11 cellular contexts compared by ENCODE assay signal in genomic region chr6:116564921-116565872, GRCh38. TPM values are rescaled to one million over a fixed set of nuclear protein-coding genes. Genes with fewer than 3 reads are reported as not detected.
A peak's percentile ranks its signal among the peaks of the same experiment; 100 is the strongest.
DNase-seq lines count a peak whose midpoint lies in the region; ATAC-seq, FAIRE-seq and TF ChIP-seq lines count a peak whose summit lies in the region.
"Had no signal": no experiment of that assay in that cellular context is flagged by ENCODE, and none has a peak within 500 bp of the region (broad histone marks: within the 10 kb centered on the region; RNA-seq: fewer than 3 reads in every experiment).

No MANE protein-coding gene starts in this region.

- TF ChIP-seq CTCF in astrocyte (IDR thresholded peaks at IDR 0.05; ENCODE audit: insufficient read depth, low read depth, low read length) (no peak), MM.1S (IDR thresholded peaks at IDR 0.05; ENCODE audit: low read length) (no peak), smooth muscle cell (IDR thresholded peaks at IDR 0.05; ENCODE audit: borderline replicate concordance, insufficient read depth, poor library complexity, severe bottlenecking) (no peak)

- H4K20me1 ChIP-seq in astrocyte (ENCODE audit: insufficient read depth, low read length) (no peaks in the 10 kb centered on the region), MM.1S (ENCODE audit: insufficient read depth, low read length) (no peaks in the 10 kb centered on the region), smooth muscle cell (ENCODE audit: low read depth) (no peaks in the 10 kb centered on the region)

- peak; percentile 53 for ATAC-seq in left lobe of liver
- ATAC-seq: A549 had no signal

- H3F3A ChIP-seq in MM.1S (ENCODE audit: insufficient read depth, low read length): no peaks in the 10 kb centered on the region
- H3F3A ChIP-seq in smooth muscle cell (ENCODE audit: low read depth): peaks cover 5% of the 10 kb centered on the region

- H2AFZ ChIP-seq in astrocyte (ENCODE audit: low read depth, low read length) (peak overlapping the region; percentile 90), MM.1S (ENCODE audit: low read length) (no peak overlapping the region), smooth muscle cell (ENCODE audit: low read depth) (no peak overlapping the region)

- H3K36me3 ChIP-seq in astrocyte (ENCODE audit: insufficient read depth, low read length) (no peaks in the 10 kb centered on the region), MM.1S (replicated peaks; ENCODE audit: insufficient read depth, low read length) (no peaks in the 10 kb centered on the region), smooth muscle cell (ENCODE audit: low read depth) (no peaks in the 10 kb centered on the region)

- WGBS in smooth muscle cell (ENCODE audit: low lambda C conversion rate): 92% methylated on average over 30 of the region's 42 CpGs

- H3K4me1 ChIP-seq in astrocyte (ENCODE audit: insufficient read depth, low read length) (peaks cover 10% of the 10 kb centered on the region), MM.1S (ENCODE audit: low read length) (peaks cover 5% of the 10 kb centered on the region; the same call in 1 of the 2 replicates), smooth muscle cell (ENCODE audit: low read depth) (peaks cover 6% of the 10 kb centered on the region)

- no peaks in the 10 kb centered on the region for H3K36me3 Mint-ChIP-seq in astrocyte (ENCODE audit: low read depth, unreplicated experiment)

- peaks cover 9% of the 10 kb centered on the region for H3K4me1 Mint-ChIP-seq in astrocyte (ENCODE audit: low read depth, unreplicated experiment)

- H3K27me3 ChIP-seq in astrocyte (ENCODE audit: insufficient read depth, low read length): no peaks in the 10 kb centered on the region
- H3K27me3 ChIP-seq in MM.1S (replicated peaks; ENCODE audit: insufficient read depth, low read length): no peaks in the 10 kb centered on the region
- no peaks in the 10 kb centered on the region for H3K27me3 ChIP-seq in smooth muscle cell (ENCODE audit: low read depth)

- H3K27ac Mint-ChIP-seq in astrocyte (ENCODE audit: unreplicated experiment): peak overlapping the region; percentile 42
- H3K27ac Mint-ChIP-seq: nephron had no signal

- H3K9ac ChIP-seq in astrocyte (ENCODE audit: low read length) (peak overlapping the region; percentile 60), MM.1S (ENCODE audit: low read length) (no peak overlapping the region), smooth muscle cell (ENCODE audit: low read depth) (no peak overlapping the region)

- H3K27me3 Mint-ChIP-seq in astrocyte (ENCODE audit: low read depth, unreplicated experiment): peaks cover 3% of the 10 kb centered on the region

- H3K4me2 ChIP-seq in astrocyte (ENCODE audit: low read length) (peak overlapping the region; percentile 77), MM.1S (ENCODE audit: low read depth, low read length) (no peak overlapping the region), smooth muscle cell (no peak overlapping the region)
- H3K4me2 ChIP-seq: A549 had no signal

- H3K4me3 ChIP-seq in astrocyte (ENCODE audit: insufficient read depth, low read depth, low read length): peak overlapping the region; percentile 35
- H3K4me3 ChIP-seq in MM.1S (ENCODE audit: low read length): no peak overlapping the region
- H3K4me3 ChIP-seq in smooth muscle cell: no peak overlapping the region
- H3K4me3 ChIP-seq: A549 had no signal

- peaks cover 6% of the 10 kb centered on the region for H3K79me2 ChIP-seq in astrocyte (ENCODE audit: insufficient read depth, low read length)
- H3K79me2 ChIP-seq in MM.1S (ENCODE audit: low read length): peaks cover 5% of the 10 kb centered on the region; the same call in 1 of the 2 replicates
- peaks cover 5% of the 10 kb centered on the region for H3K79me2 ChIP-seq in smooth muscle cell (ENCODE audit: low read depth)

- no peaks in the 10 kb centered on the region for H3K9me3 Mint-ChIP-seq in astrocyte (ENCODE audit: unreplicated experiment)
- H3K9me3 Mint-ChIP-seq: nephron had no signal

- DNase-seq in DMS79 treated with DMSO at 0.1 percent for 48 hours (lab: John Stamatoyannopoulos, UW): peak; percentile 13
- no peak for DNase-seq in DMS79 (lab: John Stamatoyannopoulos, UW)
- DNase-seq in astrocyte (ENCODE audit: low read depth): peak; percentile 33
- no peak for DNase-seq in left lobe of liver (ENCODE audit: low spot score)
- peak in 30 of 49 donors; percentile 2 to 57 (median 22) for DNase-seq in substantia nigra (lab: John Stamatoyannopoulos, UW)
- DNase-seq in MM.1S: no peak
- no peak for DNase-seq in NCI-H1436 (lab: John Stamatoyannopoulos, UW)
- DNase-seq in smooth muscle cell (lab: John Stamatoyannopoulos, UW; ENCODE audit: unreplicated experiment): no peak

- peak overlapping the region; percentile 37 for H3K27ac ChIP-seq in astrocyte (ENCODE audit: low read depth, low read length)
- no peak overlapping the region for H3K27ac ChIP-seq in substantia nigra (ENCODE audit: low read depth, low read length, poor library complexity, severe bottlenecking)
- no peak overlapping the region for H3K27ac ChIP-seq in MM.1S (ENCODE audit: low read length)
- no peak overlapping the region for H3K27ac ChIP-seq in smooth muscle cell (ENCODE audit: low read depth)
- H3K27ac ChIP-seq: A549 had no signal

- no peaks in the 10 kb centered on the region for H3K9me2 ChIP-seq in MM.1S (replicated peaks; ENCODE audit: insufficient read depth, low read length)

- H3K4me3 Mint-ChIP-seq in astrocyte (ENCODE audit: unreplicated experiment): no peak overlapping the region
- H3K4me3 Mint-ChIP-seq: nephron had no signal

- H3K9me3 ChIP-seq in astrocyte (ENCODE audit: insufficient read depth, low read depth, low read length) (no peaks in the 10 kb centered on the region), MM.1S (replicated peaks; ENCODE audit: insufficient read depth, low read length) (no peaks in the 10 kb centered on the region), smooth muscle cell (replicated peaks; ENCODE audit: low read depth) (no peaks in the 10 kb centered on the region)
- H3K9me3 ChIP-seq: A549 had no signal

- no peak for FAIRE-seq in astrocyte (lab: Jason Lieb, UNC)
- FAIRE-seq: A549 had no signal

RNA-seq across cellular contexts. Expression of gene RWDD1, which starts 6.1 kb away (rescaled TPM):
- total RNA-seq in astrocyte (42.1 and 45.1 TPM in 2 replicates), left lobe of liver (15.2 TPM), smooth muscle cell (58.5 and 69.4 TPM in 2 replicates)
- polyA plus RNA-seq in smooth muscle cell: 64.0 and 66.1 TPM in 2 replicates

RNA-seq across cellular contexts. Expression of gene CALHM4, which starts 11.6 kb away (rescaled TPM):
- 0.20 TPM in 1 of 2 replicates, not detected in the other for total RNA-seq in astrocyte
- total RNA-seq in left lobe of liver: not detected
- not detected in 2 replicates for total RNA-seq in smooth muscle cell
- polyA plus RNA-seq in smooth muscle cell: not detected in 2 replicates
- total RNA-seq: activated CD8-positive, alpha-beta memory T cell treated with anti-CD3 and anti-CD28 coated beads for 36 hours had no signal
- polyA plus RNA-seq: A549 had no signal

RNA-seq across cellular contexts. Expression of gene TRAPPC3L, which starts 19.7 kb away (rescaled TPM):
- total RNA-seq in astrocyte: not detected in 2 replicates
- not detected for total RNA-seq in left lobe of liver
- not detected in 2 replicates for total RNA-seq in smooth muscle cell
- polyA plus RNA-seq in smooth muscle cell: 0.11 TPM in 1 of 2 replicates, not detected in the other
- total RNA-seq: activated CD8-positive, alpha-beta memory T cell treated with anti-CD3 and anti-CD28 coated beads for 36 hours had no signal
- polyA plus RNA-seq: A549 had no signal

RNA-seq across cellular contexts. Expression of gene RSPH4A, which starts 51.1 kb away (rescaled TPM):
- total RNA-seq in astrocyte (0.48 and 0.72 TPM in 2 replicates), left lobe of liver (not detected), smooth muscle cell (0.22 and 0.49 TPM in 2 replicates)
- 0.24 TPM in 1 of 2 replicates, not detected in the other for polyA plus RNA-seq in smooth muscle cell

RNA-seq across cellular contexts. Expression of gene CALHM5, which starts 53.8 kb away (rescaled TPM):
- total RNA-seq in astrocyte (1.8 and 1.9 TPM in 2 replicates), left lobe of liver (0.20 TPM), smooth muscle cell (3.9 and 4.8 TPM in 2 replicates)
- 1.9 and 2.1 TPM in 2 replicates for polyA plus RNA-seq in smooth muscle cell
- total RNA-seq: activated CD8-positive, alpha-beta memory T cell treated with anti-CD3 and anti-CD28 coated beads for 36 hours had no signal

Comparison
In these comparisons a context has a peak if more than half of its experiments do, and no peak if none do; other contexts are left out.
1. DNase-seq: peak in DMS79 treated with DMSO at 0.1 percent for 48 hours (single experiment), astrocyte (single experiment) and substantia nigra (30 of 49); none in DMS79 (single experiment), left lobe of liver (single experiment), MM.1S (single experiment), NCI-H1436 (single experiment) and smooth muscle cell (single experiment).